Comparison of ENCODE assay signal across 19 cellular contexts in the genomic region with DNA sequence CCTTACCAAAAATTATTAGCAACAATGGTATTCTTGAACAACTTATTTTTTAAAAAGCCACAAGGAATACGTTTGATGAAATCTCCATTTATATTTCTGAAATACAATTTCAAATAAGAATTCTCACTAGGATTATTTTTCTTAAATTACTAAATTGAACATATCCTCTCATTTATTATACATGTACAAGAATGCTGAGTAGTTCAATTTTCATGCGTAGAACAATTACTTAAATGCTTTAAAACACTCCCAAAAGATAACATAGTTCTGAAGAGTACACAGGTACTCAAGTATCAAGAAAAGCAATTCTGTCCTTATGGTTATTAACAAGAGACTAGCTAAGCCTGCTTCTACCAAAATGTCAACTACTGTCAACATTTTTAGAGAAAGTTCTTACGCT.
"Had no signal": no experiment of that assay in that cellular context is flagged by ENCODE, and none has a peak within 500 bp of the region (broad histone marks: within the 10 kb centered on the region; RNA-seq: fewer than 3 reads in every experiment).

No MANE protein-coding gene starts in this region.

- H3K4me2 ChIP-seq: SK-N-SH had no signal

- H3K9me3 ChIP-seq: MG63, SK-N-SH had no signal

- FAIRE-seq: HTR-8/SVneo had no signal

- H3K4me3 ChIP-seq: MG63 had no signal

- H3K36me3 ChIP-seq: MG63 had no signal

- H3K9ac ChIP-seq: SK-N-SH had no signal

- H3K27ac ChIP-seq: HL-60, RWPE1 had no signal

- H3K27me3 ChIP-seq: MG63 had no signal

- DNase-seq: MG63, NCI-H1092, NCI-H1105 treated with DMSO at 0.1 percent for 48 hours, NCI-H1417 treated with DMSO at 0.1 percent for 48 hours, NCI-H146, NCI-H1694 treated with DMSO at 0.1 percent for 48 hours, NCI-H1930, NCI-H2081, NCI-H2107, NCI-H2227 treated with DMSO at 0.1 percent for 48 hours, NCI-H524 treated with DMSO at 0.1 percent for 48 hours, NCI-H69, NCI-H774, SHP77, SK-N-SH, SW 1271 had no signal
